In the genomic region with DNA sequence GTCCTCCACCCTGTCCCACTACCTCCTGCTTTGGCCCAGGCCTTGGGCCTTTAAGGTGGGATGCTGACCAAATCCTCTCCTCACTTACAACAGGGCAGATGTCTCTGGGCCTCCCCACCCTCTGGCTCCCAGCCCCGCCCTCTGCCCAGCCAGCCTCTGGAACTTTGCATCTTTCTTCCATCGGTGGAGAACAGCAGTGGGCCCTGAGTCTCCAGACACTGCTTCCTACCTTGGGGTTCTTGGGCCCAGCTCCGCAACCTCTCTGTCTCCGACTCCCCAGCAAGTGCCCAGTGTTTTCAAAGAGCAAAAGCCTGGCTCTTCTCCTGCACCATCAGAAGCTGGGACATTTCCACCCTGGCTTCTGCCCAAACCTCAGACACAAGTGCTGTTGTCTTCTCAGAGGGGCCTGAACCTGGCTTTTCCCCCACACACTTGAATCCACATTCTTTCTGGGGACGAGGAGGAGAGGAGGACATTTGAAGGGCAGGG, we compare ENCODE assay signal across 10 cellular contexts. TPM values are rescaled to one million over a fixed set of nuclear protein-coding genes. Genes with fewer than 3 reads are reported as not detected.
DNase-seq lines count a peak whose midpoint lies in the region; ATAC-seq and TF ChIP-seq lines count a peak whose summit lies in the region.
"Had no signal": no experiment of that assay in that cellular context is flagged by ENCODE, and none has a peak within 500 bp of the region (broad histone marks: within the 10 kb centered on the region; RNA-seq: fewer than 3 reads in every experiment).

No MANE protein-coding gene starts in this region.

- H3K9me3 Mint-ChIP-seq in CD4-positive, alpha-beta memory T cell, result no peaks in the 10 kb centered on the region
- no peaks in the 10 kb centered on the region for H3K9me3 Mint-ChIP-seq in activated CD8-positive, alpha-beta memory T cell treated with anti-CD3 and anti-CD28 coated beads, Interleukin-2, amount 10 ng/mL, durations not matched to agents 7 days and 5 days (ENCODE audit: low read depth)
- H3K9me3 Mint-ChIP-seq: activated naive CD4-positive, alpha-beta T cell treated with anti-CD3 and anti-CD28 coated beads, Interleukin-2, amount 10 ng/mL, durations not matched to agents 7 days and 5 days had no signal

- ATAC-seq in activated CD8-positive, alpha-beta memory T cell treated with anti-CD3 and anti-CD28 coated beads, Interleukin-2, amount 10 ng/mL, durations not matched to agents 7 days and 5 days, result no peak

- H3K4me3 Mint-ChIP-seq in CD4-positive, alpha-beta memory T cell, result no peak overlapping the region
- no peak overlapping the region for H3K4me3 Mint-ChIP-seq in activated CD8-positive, alpha-beta memory T cell treated with anti-CD3 and anti-CD28 coated beads, Interleukin-2, amount 10 ng/mL, durations not matched to agents 7 days and 5 days
- H3K4me3 Mint-ChIP-seq: activated naive CD4-positive, alpha-beta T cell treated with anti-CD3 and anti-CD28 coated beads, Interleukin-2, amount 10 ng/mL, durations not matched to agents 7 days and 5 days had no signal

- intact Hi-C loops in CD4-positive, alpha-beta memory T cell (cut with micrococcal nuclease), result no loop called here

- H3K27ac Mint-ChIP-seq in CD4-positive, alpha-beta memory T cell, result no peak overlapping the region
- H3K27ac Mint-ChIP-seq in activated CD8-positive, alpha-beta memory T cell treated with anti-CD3 and anti-CD28 coated beads, Interleukin-2, amount 10 ng/mL, durations not matched to agents 7 days and 5 days, result no peak overlapping the region
- H3K27ac Mint-ChIP-seq: activated naive CD4-positive, alpha-beta T cell treated with anti-CD3 and anti-CD28 coated beads, Interleukin-2, amount 10 ng/mL, durations not matched to agents 7 days and 5 days had no signal

- H3K4me3 ChIP-seq in cardiac fibroblast (replicated peaks in 1 of 2; ENCODE audit: low read depth in 2 of 2, low read length in 2 of 2) (no peak overlapping the region), iPS-18c (ENCODE audit: insufficient read depth, low read depth, low read length) (peak overlapping the region; percentile 9; the same call in 1 of the 2 replicates)
- H3K4me3 ChIP-seq in CD4-positive, alpha-beta memory T cell (ENCODE audit: low read length in 2 of 2), result no peak overlapping the region

- CTCF ChIA-PET in CD4-positive, alpha-beta memory T cell (lab: Charles Lee; ENCODE audit: partially characterized antibody), result no interaction called here
- CTCF ChIA-PET in activated CD8-positive, alpha-beta memory T cell treated with anti-CD3 and anti-CD28 coated beads, Interleukin-2, amount 10 ng/mL, durations not matched to agents 7 days and 5 days (lab: Charles Lee), result no interaction called here

- POLR2A ChIA-PET in CD4-positive, alpha-beta memory T cell (lab: Charles Lee; ENCODE audit: partially characterized antibody), result no interaction called here

- peaks cover 1% of the 10 kb centered on the region for H3K9me3 ChIP-seq in iPS-18c (ENCODE audit: control insufficient read depth, insufficient read depth, low read length)
- no peaks in the 10 kb centered on the region for H3K9me3 ChIP-seq in CD4-positive, alpha-beta memory T cell (ENCODE audit: control insufficient read depth in 1 of 2, low read length in 2 of 2)

- DNase-seq in DMS79 (lab: John Stamatoyannopoulos, UW), result peak; percentile 36
- DNase-seq in cardiac fibroblast (ENCODE audit: low read depth in 2 of 2), result peak; percentile 10 to 68
- peak; percentile 87 for DNase-seq in putamen (ENCODE audit: low spot score)
- DNase-seq in CD4-positive, alpha-beta memory T cell, result no peak
- DNase-seq in activated CD8-positive, alpha-beta memory T cell treated with anti-CD3 and anti-CD28 coated beads, Interleukin-2, amount 50 U/mL, for 4 hours, result no peak
- no peak for DNase-seq in activated CD8-positive, alpha-beta memory T cell treated with anti-CD3 and anti-CD28 coated beads, Interleukin-2, amount 10 ng/mL, durations not matched to agents 7 days and 5 days
- DNase-seq in hepatic stellate cell (ENCODE audit: low spot score), result no peak
- DNase-seq: activated naive CD4-positive, alpha-beta T cell treated with anti-CD3 and anti-CD28 coated beads, Interleukin-2, amount 10 ng/mL, durations not matched to agents 7 days and 5 days; NCI-H524 treated with DMSO at 0.1 percent for 48 hours had no signal

- peaks cover 0 to 1% (median 0%) of the 10 kb centered on the region in 4 donors for H3K4me1 Mint-ChIP-seq in CD4-positive, alpha-beta memory T cell
- H3K4me1 Mint-ChIP-seq in activated CD8-positive, alpha-beta memory T cell treated with anti-CD3 and anti-CD28 coated beads, Interleukin-2, amount 10 ng/mL, durations not matched to agents 7 days and 5 days, result no peaks in the 10 kb centered on the region
- H3K4me1 Mint-ChIP-seq: activated naive CD4-positive, alpha-beta T cell treated with anti-CD3 and anti-CD28 coated beads, Interleukin-2, amount 10 ng/mL, durations not matched to agents 7 days and 5 days had no signal

- no peak for TF ChIP-seq CTCF in cardiac fibroblast (IDR thresholded peaks at IDR 0.05; ENCODE audit: low read depth, low read length)

- H3K4me1 ChIP-seq in CD4-positive, alpha-beta memory T cell (ENCODE audit: insufficient read depth, low read length), result no peaks in the 10 kb centered on the region

- H3K27me3 ChIP-seq in CD4-positive, alpha-beta memory T cell (ENCODE audit: insufficient read depth, low read length), result no peaks in the 10 kb centered on the region

- H3K36me3 ChIP-seq in CD4-positive, alpha-beta memory T cell (ENCODE audit: insufficient read depth, low read length), result no peaks in the 10 kb centered on the region

- no peak overlapping the region for H3K27ac ChIP-seq in CD4-positive, alpha-beta memory T cell (ENCODE audit: low read depth, low read length)

- no peaks in the 10 kb centered on the region for H3K36me3 Mint-ChIP-seq in CD4-positive, alpha-beta memory T cell
- no peaks in the 10 kb centered on the region for H3K36me3 Mint-ChIP-seq in activated CD8-positive, alpha-beta memory T cell treated with anti-CD3 and anti-CD28 coated beads, Interleukin-2, amount 10 ng/mL, durations not matched to agents 7 days and 5 days
- H3K36me3 Mint-ChIP-seq: activated naive CD4-positive, alpha-beta T cell treated with anti-CD3 and anti-CD28 coated beads, Interleukin-2, amount 10 ng/mL, durations not matched to agents 7 days and 5 days had no signal

- peaks cover 3 to 9% of the 10 kb centered on the region in 2 donors for H3K27me3 Mint-ChIP-seq in CD4-positive, alpha-beta memory T cell
- peaks cover 5% of the 10 kb centered on the region for H3K27me3 Mint-ChIP-seq in activated CD8-positive, alpha-beta memory T cell treated with anti-CD3 and anti-CD28 coated beads, Interleukin-2, amount 10 ng/mL, durations not matched to agents 7 days and 5 days

RNA-seq across cellular contexts. Expression of a gene that starts 33.1 kb away (rescaled TPM):
- total RNA-seq in CD4-positive, alpha-beta memory T cell, result 1 to 10 TPM; 1.3 to 2.0 TPM
- polyA plus RNA-seq in CD4-positive, alpha-beta memory T cell, result not detected
- total RNA-seq in activated CD8-positive, alpha-beta memory T cell treated with anti-CD3 and anti-CD28 coated beads, Interleukin-2, amount 10 ng/mL, durations not matched to agents 7 days and 5 days, result not detected

RNA-seq across cellular contexts. Expression of a gene that starts 51.8 kb away (rescaled TPM):
- 1 to 10 TPM; 1.0 to 1.4 TPM for total RNA-seq in CD4-positive, alpha-beta memory T cell
- 1 to 10 TPM in 1 of 2 donors, under 1 TPM in 1; 0.80 to 1.1 TPM for polyA plus RNA-seq in CD4-positive, alpha-beta memory T cell
- total RNA-seq in activated CD8-positive, alpha-beta memory T cell treated with anti-CD3 and anti-CD28 coated beads, Interleukin-2, amount 10 ng/mL, durations not matched to agents 7 days and 5 days, result not detected

RNA-seq across cellular contexts. Expression of a gene that starts 53.0 kb away (rescaled TPM):
- under 1 TPM in 1 of 2 experiments, not detected in 1; 0.11 TPM for total RNA-seq in CD4-positive, alpha-beta memory T cell
- not detected for polyA plus RNA-seq in CD4-positive, alpha-beta memory T cell
- under 1 TPM; 0.23 to 0.26 TPM for total RNA-seq in activated CD8-positive, alpha-beta memory T cell treated with anti-CD3 and anti-CD28 coated beads, Interleukin-2, amount 10 ng/mL, durations not matched to agents 7 days and 5 days

Comparison
In these comparisons a context has a peak if more than half of its experiments do, and no peak if none do; other contexts are left out.
1. DNase-seq: peak in DMS79 (single experiment), cardiac fibroblast (2 of 2) and putamen (single experiment); none in CD4-positive, alpha-beta memory T cell (0 of 5), activated CD8-positive, alpha-beta memory T cell treated with anti-CD3 and anti-CD28 coated beads, Interleukin-2, amount 50 U/mL, for 4 hours (single experiment), activated CD8-positive, alpha-beta memory T cell treated with anti-CD3 and anti-CD28 coated beads, Interleukin-2, amount 10 ng/mL, durations not matched to agents 7 days and 5 days (single experiment) and hepatic stellate cell (single experiment).